Comparison of ENCODE assay signal across 8 cellular contexts in the genomic region with DNA sequence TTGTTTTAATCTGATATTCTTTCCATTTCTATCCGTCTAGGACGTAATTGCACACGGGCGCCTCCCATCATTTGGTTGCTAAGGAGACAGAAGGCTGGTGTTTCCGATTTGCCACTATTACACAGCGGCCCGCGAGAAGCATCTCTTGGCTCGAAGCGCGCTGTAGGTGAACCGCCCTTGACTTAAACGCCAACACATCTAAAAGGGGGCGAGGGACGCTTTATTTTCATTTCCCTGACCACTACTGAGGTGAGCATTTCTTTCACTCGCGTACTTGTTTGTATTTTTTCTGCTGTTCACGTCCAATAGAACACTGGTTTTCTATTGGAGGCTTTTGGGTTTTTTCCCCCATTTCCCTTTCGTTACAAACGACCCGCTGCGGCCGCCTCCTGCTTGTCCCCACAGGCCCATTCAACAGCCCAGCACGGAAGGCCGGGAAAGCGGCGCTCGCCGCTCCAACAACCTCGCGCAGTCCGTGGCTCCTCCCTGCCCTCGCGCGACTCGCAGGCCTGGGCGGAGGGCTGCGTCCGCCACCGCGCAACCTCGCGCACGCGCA. TPM values are rescaled to one million over a fixed set of nuclear protein-coding genes. Genes with fewer than 3 reads are reported as not detected.
DNase-seq lines count a peak whose midpoint lies in the region; ATAC-seq and TF ChIP-seq lines count a peak whose summit lies in the region.

No MANE protein-coding gene starts in this region.

- H3K36me3 Mint-ChIP-seq in CD4-positive, alpha-beta memory T cell: peaks cover under 1 to 12% of the 10 kb centered on the region in 2 donors

- H3K27ac ChIP-seq in CD4-positive, alpha-beta memory T cell (ENCODE audit: low read depth, low read length): peak overlapping the region; percentile 90
- peak overlapping the region; percentile 96 for H3K27ac ChIP-seq in muscle layer of duodenum (ENCODE audit: low read length)

- no peak for TF ChIP-seq CTCF in epithelial cell of proximal tubule (conservative IDR thresholded peaks at IDR 0.05; ENCODE audit: low read depth, low read length)

- no peaks in the 10 kb centered on the region for H3K9me3 ChIP-seq in CD4-positive, alpha-beta memory T cell (ENCODE audit: control insufficient read depth in 1 of 2, low read length in 2 of 2)
- H3K9me3 ChIP-seq in muscle layer of duodenum (ENCODE audit: control insufficient read depth in 1 of 2, low read length in 2 of 2): no peaks in the 10 kb centered on the region

- H3K27me3 Mint-ChIP-seq in CD4-positive, alpha-beta memory T cell: peaks cover 0 to 1% of the 10 kb centered on the region in 2 donors

- peak overlapping the region; percentile 98 to 100 (median 99) for H3K27ac Mint-ChIP-seq in CD4-positive, alpha-beta memory T cell

- peaks cover 38% of the 10 kb centered on the region for H3K4me1 ChIP-seq in CD4-positive, alpha-beta memory T cell (ENCODE audit: insufficient read depth, low read length)
- peaks cover 16 to 23% of the 10 kb centered on the region in 2 donors for H3K4me1 ChIP-seq in muscle layer of duodenum (ENCODE audit: control insufficient read depth in 1 of 2, insufficient read depth in 2 of 2, low read length in 2 of 2)

- peak; percentile 58 for ATAC-seq in GM19351 (IDR thresholded peaks at IDR 0.05; ENCODE audit: unreplicated experiment)
- ATAC-seq in HG03460 (IDR thresholded peaks at IDR 0.05; ENCODE audit: unreplicated experiment): peak; percentile 60

- peaks cover 0 to 3% (median 0%) of the 10 kb centered on the region in 8 donors for H3K9me3 Mint-ChIP-seq in CD4-positive, alpha-beta memory T cell

- CTCF ChIA-PET in CD4-positive, alpha-beta memory T cell (lab: Charles Lee; ENCODE audit: partially characterized antibody): interaction anchor here (0.6 to 5.8 kb wide), 7 partner anchors 14 to 1239 kb away, joined by 3 to 50 read pairs (median 5); a partner anchor contains a TSS

- no peaks in the 10 kb centered on the region for H3K27me3 ChIP-seq in CD4-positive, alpha-beta memory T cell (ENCODE audit: insufficient read depth, low read length)
- H3K27me3 ChIP-seq in muscle layer of duodenum (ENCODE audit: low read depth, low read length): no peaks in the 10 kb centered on the region

- H3K4me3 Mint-ChIP-seq in CD4-positive, alpha-beta memory T cell: peak overlapping the region; percentile 93 to 97 (median 94)

- H3K36me3 ChIP-seq in CD4-positive, alpha-beta memory T cell (ENCODE audit: insufficient read depth, low read length): no peaks in the 10 kb centered on the region
- H3K36me3 ChIP-seq in muscle layer of duodenum (ENCODE audit: control insufficient read depth in 1 of 2, insufficient read depth in 2 of 2, low read length in 2 of 2): no peaks in the 10 kb centered on the region

- peak; percentile 74 to 87 (median 81) for DNase-seq in CD4-positive, alpha-beta memory T cell
- peak; percentile 65 to 76 for DNase-seq in NOMO-1 (lab: John Stamatoyannopoulos, UW; ENCODE audit: unreplicated experiment in 2 of 2)
- DNase-seq in activated CD8-positive, alpha-beta memory T cell treated with anti-CD3 and anti-CD28 coated beads, Interleukin-2, amount 50 U/mL, for 48 hours: peak; percentile 76
- DNase-seq in epithelial cell of proximal tubule (ENCODE audit: low read depth): peak; percentile 35
- DNase-seq in stimulated activated naive CD4-positive, alpha-beta T cell treated with Interleukin-2 at 50 U/mL for 16 hours (lab: John Stamatoyannopoulos, UW): peak; percentile 56

- peak overlapping the region; percentile 45 to 63 for H3K4me3 ChIP-seq in CD4-positive, alpha-beta memory T cell (ENCODE audit: low read length in 2 of 2)
- H3K4me3 ChIP-seq in epithelial cell of proximal tubule (ENCODE audit: low read depth, low read length) (peak overlapping the region; percentile 71), muscle layer of duodenum (ENCODE audit: low read depth in 1 of 2, low read length in 2 of 2) (peak overlapping the region; percentile 61 to 75)

- H3K4me1 Mint-ChIP-seq in CD4-positive, alpha-beta memory T cell: peaks cover 29 to 57% (median 39%) of the 10 kb centered on the region in 4 donors

- intact Hi-C loops in CD4-positive, alpha-beta memory T cell (cut with micrococcal nuclease): loop anchor here (1.0 to 10.0 kb wide), 11 partner anchors 77 to 1371 kb away; a partner anchor contains a TSS

- POLR2A ChIA-PET in CD4-positive, alpha-beta memory T cell (lab: Charles Lee; ENCODE audit: partially characterized antibody): interaction anchor here (0.6 to 6.0 kb wide), 16 partner anchors 61 to 1371 kb away, joined by 3 to 75 read pairs (median 6); a partner anchor contains a TSS

RNA-seq across cellular contexts. Expression of a gene that starts 0.5 kb away (rescaled TPM):
- total RNA-seq in CD4-positive, alpha-beta memory T cell: 10 to 100 TPM; 41.1 to 42.7 TPM
- 10 to 100 TPM; 27.3 to 54.1 TPM for polyA plus RNA-seq in CD4-positive, alpha-beta memory T cell
- 65.5 and 71.4 TPM in 2 replicates for total RNA-seq in epithelial cell of proximal tubule

RNA-seq across cellular contexts. Expression of a gene that starts 14.0 kb away (rescaled TPM):
- under 1 TPM; 0.38 to 0.42 TPM for total RNA-seq in CD4-positive, alpha-beta memory T cell
- polyA plus RNA-seq in CD4-positive, alpha-beta memory T cell: under 1 TPM; 0.04 to 0.24 TPM
- 0.07 and 0.46 TPM in 2 replicates for total RNA-seq in epithelial cell of proximal tubule

Comparison
In these comparisons a context has a peak if more than half of its experiments do, and no peak if none do; other contexts are left out.
1. Peak in every context shown above with its lines: DNase-seq, ATAC-seq, H3K4me3 ChIP-seq and H3K27ac ChIP-seq.